ENCODE assay signal across 29 cellular contexts in genomic region chr4:6362243-6362885, GRCh38.
DNase-seq lines count a peak whose midpoint lies in the region; ATAC-seq, FAIRE-seq and TF ChIP-seq lines count a peak whose summit lies in the region.
"Had no signal": no experiment of that assay in that cellular context is flagged by ENCODE, and none has a peak within 500 bp of the region (broad histone marks: within the 10 kb centered on the region; RNA-seq: fewer than 3 reads in every experiment).

No MANE protein-coding gene starts in this region.

- H3K4me3 ChIP-seq in A549 (no peak overlapping the region), DND-41 (ENCODE audit: low read depth in 1 of 2, low read length in 2 of 2) (no peak overlapping the region), OCI-LY7 (ENCODE audit: low read depth, low read length, poor library complexity, severe bottlenecking) (no peak overlapping the region), endodermal cell (ENCODE audit: low read length) (no peak overlapping the region)
- H3K4me3 ChIP-seq: cardiac muscle cell, dorsolateral prefrontal cortex, K562, lung, MG63, sigmoid colon, SJCRH30, thyroid gland had no signal

- no peaks in the 10 kb centered on the region for H3K4me1 ChIP-seq in A549
- H3K4me1 ChIP-seq in DND-41 (ENCODE audit: insufficient read depth, low read length): no peaks in the 10 kb centered on the region
- no peaks in the 10 kb centered on the region for H3K4me1 ChIP-seq in OCI-LY7 (ENCODE audit: insufficient read depth, low read length, poor library complexity, severe bottlenecking)
- H3K4me1 ChIP-seq in endodermal cell (ENCODE audit: control insufficient read depth, insufficient read depth, low read length): peaks cover 2% of the 10 kb centered on the region
- H3K4me1 ChIP-seq: sigmoid colon, SJCRH30, thyroid gland had no signal

- peak; percentile 65 to 80; a peak in 3 of 6 replicates for ATAC-seq in A549
- ATAC-seq in DND-41 (ENCODE audit: insufficient read depth, low read depth): no peak
- no peak for ATAC-seq in GM21737 (IDR thresholded peaks at IDR 0.05; ENCODE audit: unreplicated experiment)
- no peak for ATAC-seq in HG03196 (IDR thresholded peaks at IDR 0.05; ENCODE audit: unreplicated experiment)

- H3K27ac ChIP-seq in A549 (no peak overlapping the region), DND-41 (ENCODE audit: low read length) (no peak overlapping the region), OCI-LY7 (ENCODE audit: low read depth, low read length, poor library complexity, severe bottlenecking) (no peak overlapping the region), endodermal cell (ENCODE audit: low read depth, low read length) (no peak overlapping the region)
- H3K27ac ChIP-seq: cardiac muscle cell, sigmoid colon, SJCRH30, thyroid gland had no signal

- H3K27me3 ChIP-seq in DND-41 (ENCODE audit: insufficient read depth, low read length, poor library complexity) (no peaks in the 10 kb centered on the region), endodermal cell (ENCODE audit: control insufficient read depth, insufficient read depth, low read length, poor library complexity, severe bottlenecking) (peaks cover 20% of the 10 kb centered on the region)
- H3K27me3 ChIP-seq: dorsolateral prefrontal cortex, MG63, thyroid gland had no signal

- no TSS peak for BruUV-seq in OCI-LY7 (replicated peaks; lab: Mats Ljungman, UMichigan)

- H3K9me3 ChIP-seq in A549: no peaks in the 10 kb centered on the region
- no peaks in the 10 kb centered on the region for H3K9me3 ChIP-seq in DND-41 (ENCODE audit: insufficient read depth, low read length, severe bottlenecking)
- H3K9me3 ChIP-seq in OCI-LY7 (ENCODE audit: low read length): no peaks in the 10 kb centered on the region
- H3K9me3 ChIP-seq in endodermal cell (ENCODE audit: control insufficient read depth, low read length): no peaks in the 10 kb centered on the region
- H3K9me3 ChIP-seq: MG63, sigmoid colon, SJCRH30, thyroid gland had no signal

- no peaks in the 10 kb centered on the region for H3K9me2 ChIP-seq in OCI-LY7 (ENCODE audit: insufficient read depth, low read length)

- no peaks in the 10 kb centered on the region for H3K36me3 Mint-ChIP-seq in endodermal cell (ENCODE audit: low read depth)
- H3K36me3 Mint-ChIP-seq: CD4-positive, alpha-beta memory T cell had no signal

- H3K4me2 ChIP-seq in A549 (no peak overlapping the region), DND-41 (ENCODE audit: insufficient read depth, low read length) (no peak overlapping the region), OCI-LY7 (ENCODE audit: low read length) (no peak overlapping the region)

- peaks cover 29% of the 10 kb centered on the region for H3K27me3 Mint-ChIP-seq in endodermal cell (ENCODE audit: insufficient read depth)

- H4K20me1 ChIP-seq in DND-41 (ENCODE audit: insufficient read depth, low read length) (peaks cover 20% of the 10 kb centered on the region), OCI-LY7 (ENCODE audit: insufficient read depth, low read length) (no peaks in the 10 kb centered on the region)

- no peak overlapping the region for H2AFZ ChIP-seq in DND-41 (ENCODE audit: low read depth, low read length)
- no peak overlapping the region for H2AFZ ChIP-seq in OCI-LY7 (ENCODE audit: low read length)

- no peaks in the 10 kb centered on the region for H3K9me3 Mint-ChIP-seq in endodermal cell
- H3K9me3 Mint-ChIP-seq: HFFc6; stimulated activated naive CD8-positive, alpha-beta T cell treated with anti-CD3 and anti-CD28 coated beads, Interleukin-15, Interleukin-2, amounts not matched to agents 100 ng/mL and 50 ng/mL, for 24 hours; T-helper 1 cell treated with Interleukin-12 subunit alpha and Interleukin-12 subunit beta and Interleukin-4 antibody, amounts not matched to agents 30 μg/mL and 1 μg/mL, for 36 hours had no signal

- 87% methylated on average over 6 of the region's 7 CpGs for WGBS in A549 (ENCODE audit: missing lambda C conversion rate)
- WGBS in endodermal cell (ENCODE audit: insufficient coverage in 1 of 2, insufficient read length in 1 of 2), 2 experiments: 72 to 76% methylated on average over 5 to 7 of the region's 7 CpGs

- H3K79me2 ChIP-seq in DND-41 (ENCODE audit: insufficient read depth, low read length): no peaks in the 10 kb centered on the region
- H3K79me2 ChIP-seq in OCI-LY7 (ENCODE audit: insufficient read depth, low read depth, low read length): no peaks in the 10 kb centered on the region

- FAIRE-seq in A549 (lab: Jason Lieb, UNC): no peak
- FAIRE-seq: endothelial cell of umbilical vein, RCC 7860 had no signal

- intact Hi-C loops in OCI-LY7 (cut with micrococcal nuclease; ENCODE audit: unreplicated experiment): no loop called here

- TF ChIP-seq POLR2A in A549 (IDR thresholded peaks at IDR 0.05; ENCODE audit: low read length): no peak

- H3K4me1 Mint-ChIP-seq in endodermal cell: peaks cover 3% of the 10 kb centered on the region
- H3K4me1 Mint-ChIP-seq: CD4-positive, alpha-beta memory T cell; nephron progenitor cell had no signal

- DNase-seq in A549 (ENCODE audit: low read depth in 1 of 2, low spot score in 1 of 2) (peak; percentile 8 to 17), DND-41 (no peak), OCI-LY7 (ENCODE audit: low spot score) (no peak), endodermal cell (peak; percentile 72), HPDE6-E6E7 (ENCODE audit: extremely low spot score) (no peak), HEK293T (ENCODE audit: extremely low spot score) (no peak)
- DNase-seq: activated naive CD4-positive, alpha-beta T cell; amniotic stem cell; DMS79 treated with DMSO at 0.1 percent for 48 hours; dorsolateral prefrontal cortex; HFFc6; NCI-H1417 treated with DMSO at 0.1 percent for 48 hours; NCI-H2107; NCI-H510A; sigmoid colon had no signal

- H3K9ac ChIP-seq in DND-41 (ENCODE audit: low read depth, low read length) (no peak overlapping the region), endodermal cell (ENCODE audit: extremely low read depth, low read length, poor library complexity, severe bottlenecking) (no peak overlapping the region)

- no peak overlapping the region for H3K4me3 Mint-ChIP-seq in endodermal cell
- H3K4me3 Mint-ChIP-seq: CD4-positive, alpha-beta memory T cell; HFFc6; nephron progenitor cell; stimulated activated naive CD8-positive, alpha-beta T cell treated with anti-CD3 and anti-CD28 coated beads, Interleukin-15, Interleukin-2, amounts not matched to agents 100 ng/mL and 50 ng/mL, for 24 hours; T-helper 1 cell treated with Interleukin-12 subunit alpha and Interleukin-12 subunit beta and Interleukin-4 antibody, amounts not matched to agents 30 μg/mL and 1 μg/mL, for 36 hours had no signal

- no peaks in the 10 kb centered on the region for H3K36me3 ChIP-seq in DND-41 (ENCODE audit: insufficient read depth, low read length)
- no peaks in the 10 kb centered on the region for H3K36me3 ChIP-seq in OCI-LY7 (ENCODE audit: insufficient read depth, low read length)
- H3K36me3 ChIP-seq in endodermal cell (ENCODE audit: control insufficient read depth, insufficient read depth, low read length): no peaks in the 10 kb centered on the region
- H3K36me3 ChIP-seq: cardiac muscle cell, MG63, sigmoid colon, SJCRH30, thyroid gland had no signal

- POLR2A ChIA-PET in A549 (lab: Yijun Ruan, JAX) (no interaction called here), OCI-LY7 (lab: Charles Lee) (no interaction called here), HEK293T (lab: Yijun Ruan, JAX) (no interaction called here)

- TF ChIP-seq CTCF in A549 (IDR thresholded peaks at IDR 0.05) (0 out of 3 replicates have a peak, but pooled peaks have one; percentile 6), DND-41 (IDR thresholded peaks at IDR 0.05; ENCODE audit: borderline replicate concordance, extremely low read depth, low read length, poor library complexity, severe bottlenecking) (peak; percentile 11), OCI-LY7 (conservative IDR thresholded peaks at IDR 0.05; ENCODE audit: low read length) (0 out of 2 replicates have a peak, but pooled peaks have one; percentile 33), endodermal cell (conservative IDR thresholded peaks at IDR 0.05) (peak; percentile 61)

- CTCF ChIA-PET in A549 (lab: Yijun Ruan, JAX): interaction anchor here (1.8 kb wide), 1 partner anchor 13 kb away, joined by 5 read pairs; no protein-coding TSS in a partner anchor
- CTCF ChIA-PET in OCI-LY7 (lab: Charles Lee; ENCODE audit: unreplicated experiment): interaction anchor here (0.6 kb wide), 1 partner anchor 12 kb away, joined by 3 read pairs; no protein-coding TSS in a partner anchor
- CTCF ChIA-PET in HEK293T (lab: Yijun Ruan, JAX): no interaction called here

- peak in 1 of 2 experiments; percentile 16; a peak in 1 of 5 replicates for TF ChIP-seq RAD21 in A549 (conservative IDR thresholded peaks at IDR 0.05 in 1 of 2, IDR thresholded peaks at IDR 0.05 in 1 of 2)

- H3K27ac Mint-ChIP-seq in endodermal cell: no peak overlapping the region
- H3K27ac Mint-ChIP-seq: CD4-positive, alpha-beta memory T cell; HFFc6; nephron progenitor cell; stimulated activated naive CD8-positive, alpha-beta T cell treated with anti-CD3 and anti-CD28 coated beads, Interleukin-15, Interleukin-2, amounts not matched to agents 100 ng/mL and 50 ng/mL, for 24 hours; T-helper 1 cell treated with Interleukin-12 subunit alpha and Interleukin-12 subunit beta and Interleukin-4 antibody, amounts not matched to agents 30 μg/mL and 1 μg/mL, for 36 hours had no signal

- TF ChIP-seq EP300 in A549 (IDR thresholded peaks at IDR 0.05): no peak

TF ChIP-seq in A549, 52 proteins besides CTCF, POLR2A, EP300 and RAD21 (continues in another document):
- TF ChIP-seq, protein P1, sequence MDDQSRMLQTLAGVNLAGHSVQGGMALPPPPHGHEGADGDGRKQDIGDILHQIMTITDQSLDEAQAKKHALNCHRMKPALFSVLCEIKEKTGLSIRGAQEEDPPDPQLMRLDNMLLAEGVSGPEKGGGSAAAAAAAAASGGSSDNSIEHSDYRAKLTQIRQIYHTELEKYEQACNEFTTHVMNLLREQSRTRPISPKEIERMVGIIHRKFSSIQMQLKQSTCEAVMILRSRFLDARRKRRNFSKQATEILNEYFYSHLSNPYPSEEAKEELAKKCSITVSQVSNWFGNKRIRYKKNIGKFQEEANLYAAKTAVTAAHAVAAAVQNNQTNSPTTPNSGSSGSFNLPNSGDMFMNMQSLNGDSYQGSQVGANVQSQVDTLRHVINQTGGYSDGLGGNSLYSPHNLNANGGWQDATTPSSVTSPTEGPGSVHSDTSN (IDR thresholded peaks at IDR 0.05): no peak
- TF ChIP-seq ZFP36 (IDR thresholded peaks at IDR 0.05; ENCODE audit: borderline replicate concordance, partially characterized antibody) (no peak), CBX8 (IDR thresholded peaks at IDR 0.05) (no peak)

TF ChIP-seq in HEK293T, 16 proteins besides CTCF, POLR2A, EP300 and RAD21:
- no peak for TF ChIP-seq BHLHE40 (IDR thresholded peaks at IDR 0.05; ENCODE audit: borderline replicate concordance)
- TF ChIP-seq LEF1 (IDR thresholded peaks at IDR 0.05; ENCODE audit: borderline replicate concordance): no peak
- TF ChIP-seq FOXM1 (IDR thresholded peaks at IDR 0.05; ENCODE audit: borderline replicate concordance): no peak
- TF ChIP-seq ZNF384 (IDR thresholded peaks at IDR 0.05): no peak
- TF ChIP-seq NFRKB (IDR thresholded peaks at IDR 0.05): no peak
- TF ChIP-seq L3MBTL2 (conservative IDR thresholded peaks at IDR 0.05): no peak
- TF ChIP-seq FOXA1 (IDR thresholded peaks at IDR 0.05): no peak
- TF ChIP-seq ELF4 (IDR thresholded peaks at IDR 0.05): no peak
- TF ChIP-seq HDGF (IDR thresholded peaks at IDR 0.05; ENCODE audit: borderline replicate concordance): no peak

Comparison
In these comparisons a context has a peak if more than half of its experiments do, and no peak if none do; other contexts are left out.
1. ATAC-seq: peak in A549 (2 of 2); none in DND-41 (single experiment), GM21737 (single experiment) and HG03196 (single experiment).
2. DNase-seq: peak in A549 (2 of 2) and endodermal cell (single experiment); none in DND-41 (single experiment), OCI-LY7 (single experiment), HPDE6-E6E7 (single experiment) and HEK293T (single experiment).
3. CTCF ChIP-seq: peak in every context shown above with its lines; median percentile 61 in endodermal cell; 33 in OCI-LY7; 11 in DND-41; 6 in A549.